ENCODE assay signal across 9 cellular contexts in genomic region chr19:47778954-47779351, GRCh38. TPM values are rescaled to one million over a fixed set of nuclear protein-coding genes. Genes with fewer than 3 reads are reported as not detected.
DNase-seq lines count a peak whose midpoint lies in the region; ATAC-seq and TF ChIP-seq lines count a peak whose summit lies in the region.
"Had no signal": no experiment of that assay in that cellular context is flagged by ENCODE, and none has a peak within 500 bp of the region (broad histone marks: within the 10 kb centered on the region; RNA-seq: fewer than 3 reads in every experiment).

No MANE protein-coding gene starts in this region.

- no peaks in the 10 kb centered on the region for H3K27me3 ChIP-seq in neuronal stem cell (ENCODE audit: control insufficient read depth in 3 of 3, insufficient read depth in 3 of 3, low read depth in 1 of 3, low read length in 3 of 3)

- H3K9me3 ChIP-seq in neuronal stem cell (replicated peaks in 1 of 2; ENCODE audit: control insufficient read depth in 2 of 2, insufficient read depth in 1 of 2, low read depth in 1 of 2, low read length in 2 of 2), result no peaks in the 10 kb centered on the region

- DNase-seq in activated T-cell treated with anti-CD3 and anti-CD28 coated beads for 4 hours (peak; percentile 9), fibroblast of the aortic adventitia (ENCODE audit: low read depth) (peak; percentile 52), neuronal stem cell (ENCODE audit: low spot score) (no peak), NCI-H2196 treated with DMSO at 0.1 percent for 48 hours (lab: John Stamatoyannopoulos, UW; ENCODE audit: unreplicated experiment) (no peak)
- DNase-seq in activated T-cell treated with anti-CD3 and anti-CD28 coated beads, Interleukin-2, amount 50 U/mL, for 48 hours, result no peak
- DNase-seq in activated CD8-positive, alpha-beta T cell treated with anti-CD3 and anti-CD28 coated beads for 36 hours, result peak; percentile 26
- no peak for DNase-seq in stimulated activated naive CD4-positive, alpha-beta T cell treated with Interleukin-2 at 50 U/mL for 16 hours (lab: John Stamatoyannopoulos, UW)

- H3K4me1 Mint-ChIP-seq in activated CD8-positive, alpha-beta T cell treated with anti-CD3 and anti-CD28 coated beads for 36 hours (ENCODE audit: low read depth), result peaks cover 28% of the 10 kb centered on the region

- H2BK5ac ChIP-seq in neuronal stem cell (ENCODE audit: low read length), result peak overlapping the region; percentile 98

- peak overlapping the region; percentile 96 for H3K18ac ChIP-seq in neuronal stem cell (ENCODE audit: low read length)

- H3K27me3 Mint-ChIP-seq in activated CD8-positive, alpha-beta T cell treated with anti-CD3 and anti-CD28 coated beads for 36 hours, result no peaks in the 10 kb centered on the region

- H4K8ac ChIP-seq in neuronal stem cell (ENCODE audit: low read depth, low read length), result no peak overlapping the region

- peak overlapping the region; percentile 80 for H3K27ac Mint-ChIP-seq in activated CD8-positive, alpha-beta T cell treated with anti-CD3 and anti-CD28 coated beads for 36 hours

- CTCF ChIA-PET in activated CD8-positive, alpha-beta T cell treated with anti-CD3 and anti-CD28 coated beads for 36 hours (lab: Charles Lee), result no interaction called here

- H4K91ac ChIP-seq in neuronal stem cell (ENCODE audit: low read depth, low read length, poor library complexity), result no peak overlapping the region

- peaks cover 19 to 40% of the 10 kb centered on the region in 2 donors for H3K36me3 ChIP-seq in neuronal stem cell (replicated peaks in 1 of 2; ENCODE audit: control insufficient read depth in 2 of 2, insufficient read depth in 2 of 2, low read length in 2 of 2)

- peak overlapping the region; percentile 99 for H2AFZ ChIP-seq in neuronal stem cell (ENCODE audit: low read length)

- H3K36me3 Mint-ChIP-seq in activated CD8-positive, alpha-beta T cell treated with anti-CD3 and anti-CD28 coated beads for 36 hours (ENCODE audit: low read depth), result peaks cover 18% of the 10 kb centered on the region

- peak overlapping the region; percentile 71 for H3K4me2 ChIP-seq in neuronal stem cell (ENCODE audit: insufficient read depth, low read length, poor library complexity, severe bottlenecking)

- no peaks in the 10 kb centered on the region for H3K9me3 Mint-ChIP-seq in activated CD8-positive, alpha-beta T cell treated with anti-CD3 and anti-CD28 coated beads for 36 hours

- no CpG with 5 or more reads among the region's 20 CpGs for WGBS in neuronal stem cell (ENCODE audit: extremely low coverage in 2 of 2, insufficient read length in 2 of 2, insufficient replicate concordance in 1 of 2), 2 donors

- H3K27ac ChIP-seq in neuronal stem cell (replicated peaks; ENCODE audit: low read length), result no peak overlapping the region

- intact Hi-C loops in activated CD8-positive, alpha-beta T cell treated with anti-CD3 and anti-CD28 coated beads for 36 hours (cut with micrococcal nuclease), result no loop called here

- H3K14ac ChIP-seq in neuronal stem cell (ENCODE audit: low read length), result no peak overlapping the region

- TF ChIP-seq CTCF in activated CD8-positive, alpha-beta T cell treated with anti-CD3 and anti-CD28 coated beads for 36 hours (IDR thresholded peaks at IDR 0.05), result no peak
- no peak for TF ChIP-seq CTCF in fibroblast of the aortic adventitia (IDR thresholded peaks at IDR 0.05; ENCODE audit: insufficient read depth, low read length)

- H3K9ac ChIP-seq in neuronal stem cell (ENCODE audit: low read depth, low read length, poor library complexity), result peak overlapping the region; percentile 76

- peak overlapping the region; percentile 96 for H3K4me3 Mint-ChIP-seq in activated CD8-positive, alpha-beta T cell treated with anti-CD3 and anti-CD28 coated beads for 36 hours

- no peak overlapping the region for H2AK5ac ChIP-seq in neuronal stem cell (ENCODE audit: low read depth, low read length)

- H2BK12ac ChIP-seq in neuronal stem cell (ENCODE audit: low read length), result no peak overlapping the region

- POLR2A ChIA-PET in activated CD8-positive, alpha-beta T cell treated with anti-CD3 and anti-CD28 coated beads for 36 hours (lab: Charles Lee), result interaction anchor here (0.9 to 1.4 kb wide), 2 partner anchors 26 to 33 kb away, joined by 3 to 5 read pairs; partner anchors contain the start of gene NOP53

- H2BK120ac ChIP-seq in neuronal stem cell (ENCODE audit: low read depth, low read length), result no peak overlapping the region

- peak overlapping the region; percentile 63 for H2BK15ac ChIP-seq in neuronal stem cell (ENCODE audit: low read length)

- no peak overlapping the region for H3K4ac ChIP-seq in neuronal stem cell (ENCODE audit: low read length)

- peaks cover 9 to 13% of the 10 kb centered on the region in 2 donors for H3K4me1 ChIP-seq in neuronal stem cell (ENCODE audit: control insufficient read depth in 2 of 2, insufficient read depth in 1 of 2, low read depth in 1 of 2, low read length in 2 of 2)

- peak overlapping the region; percentile 100 for H3K23ac ChIP-seq in neuronal stem cell (ENCODE audit: low read depth, low read length, poor library complexity)

- H3K4me3 ChIP-seq in fibroblast of the aortic adventitia (ENCODE audit: low read depth, low read length) (peak overlapping the region; percentile 92), neuronal stem cell (ENCODE audit: low read length in 2 of 2) (peak overlapping the region; percentile 80 to 89)

- ATAC-seq in activated CD8-positive, alpha-beta T cell treated with anti-CD3 and anti-CD28 coated beads for 36 hours, result no peak
- no peak for ATAC-seq in HG03457 (IDR thresholded peaks at IDR 0.05; ENCODE audit: unreplicated experiment)

- H3K79me1 ChIP-seq in neuronal stem cell (ENCODE audit: low read depth, low read length), result peaks cover 8% of the 10 kb centered on the region

RNA-seq across cellular contexts. Expression of gene SELENOW, which starts 0.5 kb away (rescaled TPM):
- total RNA-seq in activated CD8-positive, alpha-beta T cell treated with anti-CD3 and anti-CD28 coated beads for 36 hours, result 100 to 1,000 TPM; 105 to 106 TPM
- total RNA-seq in fibroblast of the aortic adventitia (ENCODE audit: low replicate concordance), result 62.9 and 154 TPM in 2 replicates
- 198 TPM for polyA plus RNA-seq in neuronal stem cell (2013, experiment 1 of 2)
- 189 TPM for polyA plus RNA-seq in neuronal stem cell (2013, experiment 2 of 2)

RNA-seq across cellular contexts. Expression of gene TPRX1, which starts 25.4 kb away (rescaled TPM):
- not detected for total RNA-seq in activated CD8-positive, alpha-beta T cell treated with anti-CD3 and anti-CD28 coated beads for 36 hours
- total RNA-seq in fibroblast of the aortic adventitia (ENCODE audit: low replicate concordance), result not detected in 2 replicates
- not detected for polyA plus RNA-seq in neuronal stem cell (2013, experiment 1 of 2)
- polyA plus RNA-seq in neuronal stem cell (2013, experiment 2 of 2), result not detected
- total RNA-seq: glomerular endothelial cell had no signal

RNA-seq across cellular contexts. Expression of gene NOP53, which starts 33.6 kb away (rescaled TPM):
- 100 to 1,000 TPM; 300 to 301 TPM for total RNA-seq in activated CD8-positive, alpha-beta T cell treated with anti-CD3 and anti-CD28 coated beads for 36 hours
- total RNA-seq in fibroblast of the aortic adventitia (ENCODE audit: low replicate concordance), result 105 and 151 TPM in 2 replicates
- polyA plus RNA-seq in neuronal stem cell (2013, experiment 1 of 2), result 401 TPM
- 405 TPM for polyA plus RNA-seq in neuronal stem cell (2013, experiment 2 of 2)

RNA-seq across cellular contexts. Expression of gene CRX, which starts 42.8 kb away (rescaled TPM):
- not detected for total RNA-seq in activated CD8-positive, alpha-beta T cell treated with anti-CD3 and anti-CD28 coated beads for 36 hours
- not detected in 2 replicates for total RNA-seq in fibroblast of the aortic adventitia (ENCODE audit: low replicate concordance)
- 0.14 TPM for polyA plus RNA-seq in neuronal stem cell (2013, experiment 1 of 2)
- 0.08 TPM for polyA plus RNA-seq in neuronal stem cell (2013, experiment 2 of 2)
- total RNA-seq: glomerular endothelial cell had no signal

Comparison
In these comparisons a context has a peak if more than half of its experiments do, and no peak if none do; other contexts are left out.
1. DNase-seq: peak in activated T-cell treated with anti-CD3 and anti-CD28 coated beads for 4 hours (single experiment), activated CD8-positive, alpha-beta T cell treated with anti-CD3 and anti-CD28 coated beads for 36 hours (single experiment) and fibroblast of the aortic adventitia (single experiment); none in activated T-cell treated with anti-CD3 and anti-CD28 coated beads, Interleukin-2, amount 50 U/mL, for 48 hours (0 of 2), neuronal stem cell (single experiment), NCI-H2196 treated with DMSO at 0.1 percent for 48 hours (single experiment) and stimulated activated naive CD4-positive, alpha-beta T cell treated with Interleukin-2 at 50 U/mL for 16 hours (single experiment).